8 cellular contexts compared by ENCODE assay signal in the genomic region with DNA sequence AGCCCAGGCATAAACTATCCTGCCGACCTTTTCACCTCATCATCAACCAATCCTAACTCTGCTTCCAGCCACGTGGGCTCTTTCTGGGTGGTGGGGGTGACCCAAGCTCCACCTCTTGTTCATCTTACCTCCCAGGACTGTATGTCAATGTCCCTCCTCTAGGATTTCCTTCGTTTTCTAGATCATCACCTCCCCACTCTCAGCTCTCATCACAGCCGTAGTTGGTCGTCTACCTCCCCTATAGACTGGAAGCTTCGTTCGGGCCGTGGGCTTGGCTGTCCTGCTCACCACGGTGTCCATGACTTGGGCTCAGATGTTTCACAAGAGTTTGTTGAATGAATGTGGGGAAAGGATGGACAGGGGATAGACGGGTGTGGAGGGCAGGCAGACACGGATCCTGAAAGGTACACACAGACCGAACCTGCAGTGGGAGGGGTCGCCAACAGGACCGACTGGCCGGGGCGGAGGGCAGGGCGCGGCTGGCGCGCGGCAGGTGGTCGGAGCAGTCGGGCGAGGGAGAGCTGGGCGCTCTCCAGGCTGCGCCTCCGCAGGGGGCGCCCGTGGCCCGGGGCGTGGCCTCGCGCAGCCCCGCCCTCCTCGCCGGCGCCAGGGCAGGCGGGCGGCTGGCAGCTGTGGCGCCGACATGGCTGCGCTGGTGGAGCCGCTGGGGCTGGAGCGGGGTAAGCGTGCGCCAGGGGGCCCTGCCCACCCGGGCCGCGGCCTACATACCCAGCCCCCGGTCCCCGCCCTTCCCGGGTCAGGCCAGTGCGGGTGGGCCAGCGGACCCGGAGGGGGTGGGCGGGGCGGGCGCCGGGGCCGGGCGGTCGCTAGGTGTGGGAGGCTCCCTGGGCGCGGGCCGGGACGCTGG. TPM values are rescaled to one million over a fixed set of nuclear protein-coding genes. Genes with fewer than 3 reads are reported as not detected.
DNase-seq lines count a peak whose midpoint lies in the region; ATAC-seq and TF ChIP-seq lines count a peak whose summit lies in the region.

Gene LIN7B, plus strand, starts transcription at position 609 of the 868 bp plus-strand sequence. Its CDS starts 35 bp downstream, at position 644.

- H3K27ac Mint-ChIP-seq in CD8-positive, alpha-beta memory T cell: peak within 1 kb of the TSS; percentile 60 to 93 (median 86)
- H3K27ac Mint-ChIP-seq in activated naive CD4-positive, alpha-beta T cell treated with anti-CD3 and anti-CD28 coated beads for 36 hours: no peak within 1 kb of the TSS

- H3K9me3 ChIP-seq in CD8-positive, alpha-beta memory T cell (ENCODE audit: low read length): no peaks in the 10 kb centered on the region
- no peaks in the 10 kb centered on the region for H3K9me3 ChIP-seq in osteoblast (ENCODE audit: low read depth, low read length)
- H3K9me3 ChIP-seq in upper lobe of right lung: no peaks in the 10 kb centered on the region

- H3K4me3 Mint-ChIP-seq in CD8-positive, alpha-beta memory T cell: peak within 1 kb of the TSS; percentile 82 to 91 (median 87)
- H3K4me3 Mint-ChIP-seq in activated naive CD4-positive, alpha-beta T cell treated with anti-CD3 and anti-CD28 coated beads for 36 hours: peak within 1 kb of the TSS; percentile 75

- H3K27ac ChIP-seq in CD8-positive, alpha-beta memory T cell (ENCODE audit: low read depth, low read length): peak within 1 kb of the TSS; percentile 47
- H3K27ac ChIP-seq in osteoblast (ENCODE audit: low read depth, low read length) (no peak within 1 kb of the TSS), upper lobe of right lung (peak within 1 kb of the TSS; percentile 72)

- peaks cover 0 to 7% (median 0%) of the 10 kb centered on the region in 3 donors for H3K36me3 Mint-ChIP-seq in CD8-positive, alpha-beta memory T cell
- peaks cover 4% of the 10 kb centered on the region for H3K36me3 Mint-ChIP-seq in activated naive CD4-positive, alpha-beta T cell treated with anti-CD3 and anti-CD28 coated beads for 36 hours (ENCODE audit: low read depth)

- no peaks in the 10 kb centered on the region for H3K27me3 Mint-ChIP-seq in CD8-positive, alpha-beta memory T cell
- no peaks in the 10 kb centered on the region for H3K27me3 Mint-ChIP-seq in activated naive CD4-positive, alpha-beta T cell treated with anti-CD3 and anti-CD28 coated beads for 36 hours (ENCODE audit: low read depth)

- CTCF ChIA-PET in CD8-positive, alpha-beta memory T cell (lab: Charles Lee): interaction anchor here (0.9 to 3.5 kb wide), 16 partner anchors 8 to 142 kb away, joined by 3 to 19 read pairs (median 6); partner anchors contain the start of genes GYS1 and RUVBL2
- CTCF ChIA-PET in activated naive CD4-positive, alpha-beta T cell treated with anti-CD3 and anti-CD28 coated beads for 36 hours (lab: Charles Lee): interaction anchor here (0.6 to 3.3 kb wide), 22 partner anchors 7 to 357 kb away, joined by 3 to 27 read pairs (median 3); partner anchors contain the start of genes GYS1 and RUVBL2

- H3K36me3 ChIP-seq in CD8-positive, alpha-beta memory T cell (ENCODE audit: insufficient read depth, low read length): no peaks in the 10 kb centered on the region
- H3K36me3 ChIP-seq in osteoblast (ENCODE audit: insufficient read depth, low read length): peaks cover 10% of the 10 kb centered on the region
- peaks cover 3% of the 10 kb centered on the region for H3K36me3 ChIP-seq in upper lobe of right lung

- TF ChIP-seq CTCF in osteoblast (IDR thresholded peaks at IDR 0.05; ENCODE audit: extremely low read depth, low read depth, low read length) (peak; percentile 31), upper lobe of right lung (IDR thresholded peaks at IDR 0.05) (peak; percentile 47)

- no peaks in the 10 kb centered on the region for H3K9me3 Mint-ChIP-seq in CD8-positive, alpha-beta memory T cell
- no peaks in the 10 kb centered on the region for H3K9me3 Mint-ChIP-seq in activated naive CD4-positive, alpha-beta T cell treated with anti-CD3 and anti-CD28 coated beads for 36 hours

- H2AFZ ChIP-seq in osteoblast (ENCODE audit: low read length): peak within 1 kb of the TSS; percentile 67

- peaks cover 34 to 47% (median 41%) of the 10 kb centered on the region in 3 donors for H3K4me1 Mint-ChIP-seq in CD8-positive, alpha-beta memory T cell
- peaks cover 28% of the 10 kb centered on the region for H3K4me1 Mint-ChIP-seq in activated naive CD4-positive, alpha-beta T cell treated with anti-CD3 and anti-CD28 coated beads for 36 hours (ENCODE audit: low read depth)

- peak within 1 kb of the TSS; percentile 62 for H3K4me3 ChIP-seq in CD8-positive, alpha-beta memory T cell (ENCODE audit: low read length)
- H3K4me3 ChIP-seq in osteoblast (ENCODE audit: insufficient read depth, low read length) (peak within 1 kb of the TSS; percentile 82), upper lobe of right lung (peak within 1 kb of the TSS; percentile 87)

- peaks cover 11% of the 10 kb centered on the region for H4K20me1 ChIP-seq in osteoblast (ENCODE audit: insufficient read depth, low read length)

- peak within 1 kb of the TSS; percentile 90 for H3K4me2 ChIP-seq in osteoblast (ENCODE audit: insufficient read depth, low read length)

- POLR2A ChIA-PET in CD8-positive, alpha-beta memory T cell (lab: Charles Lee): interaction anchor here (0.5 to 2.4 kb wide), 5 partner anchors 8 to 26 kb away, joined by 3 to 15 read pairs (median 3); no protein-coding TSS in a partner anchor

- H3K79me2 ChIP-seq in osteoblast (ENCODE audit: insufficient read depth, low read length): peaks cover 2% of the 10 kb centered on the region

- peaks cover 18% of the 10 kb centered on the region for H3K4me1 ChIP-seq in CD8-positive, alpha-beta memory T cell (ENCODE audit: insufficient read depth, low read length)
- peaks cover 24% of the 10 kb centered on the region for H3K4me1 ChIP-seq in osteoblast (ENCODE audit: insufficient read depth, low read length)
- H3K4me1 ChIP-seq in upper lobe of right lung: peaks cover 20% of the 10 kb centered on the region

- intact Hi-C loops in activated naive CD4-positive, alpha-beta T cell treated with anti-CD3 and anti-CD28 coated beads for 36 hours (cut with micrococcal nuclease): loop anchor here (1.0 to 10.0 kb wide), 4 partner anchors 29 to 341 kb away; partner anchors contain the start of genes ALDH16A1, GYS1, PIH1D1 and PPP1R15A
- intact Hi-C loops in upper lobe of right lung (cut with DNase I): no loop called here

- peak; percentile 72 to 83 (median 82) for DNase-seq in CD8-positive, alpha-beta memory T cell
- DNase-seq in Kasumi-1 (lab: John Stamatoyannopoulos, UW) (peak; percentile 62 to 75), SIG-M5 treated with dmso at 0.1 percent for 504 hours (lab: John Stamatoyannopoulos, UW; ENCODE audit: unreplicated experiment) (peak; percentile 64), glomerular visceral epithelial cell (ENCODE audit: extremely low spot score) (peak; percentile 83), osteoblast (ENCODE audit: insufficient read length, low spot score, missing footprints) (peak; percentile 100), upper lobe of right lung (peak; percentile 86)
- peak; percentile 65 for DNase-seq in activated naive CD4-positive, alpha-beta T cell treated with anti-CD3 and anti-CD28 coated beads for 36 hours

- no peaks in the 10 kb centered on the region for H3K27me3 ChIP-seq in CD8-positive, alpha-beta memory T cell (ENCODE audit: insufficient read depth, low read length, poor library complexity, severe bottlenecking)
- H3K27me3 ChIP-seq in osteoblast (ENCODE audit: insufficient read depth, low read length): no peaks in the 10 kb centered on the region
- no peaks in the 10 kb centered on the region for H3K27me3 ChIP-seq in upper lobe of right lung

- peak; percentile 46 for ATAC-seq in GM19467 (IDR thresholded peaks at IDR 0.05; ENCODE audit: unreplicated experiment)
- ATAC-seq in upper lobe of right lung: peak; percentile 79

RNA-seq across cellular contexts. Expression of gene LIN7B, which starts in this region (rescaled TPM):
- total RNA-seq in CD8-positive, alpha-beta memory T cell: 1 to 10 TPM; 4.0 to 5.1 TPM
- polyA plus RNA-seq in CD8-positive, alpha-beta memory T cell: 8.1 TPM
- 1 to 10 TPM; 3.4 to 3.8 TPM for total RNA-seq in activated naive CD4-positive, alpha-beta T cell treated with anti-CD3 and anti-CD28 coated beads for 36 hours
- total RNA-seq in osteoblast: 5.6 and 6.2 TPM in 2 replicates
- 12.2 TPM for total RNA-seq in upper lobe of right lung
